8 cellular contexts compared by ENCODE assay signal in genomic region chr4:110195561-110196205, GRCh38. TPM values are rescaled to one million over a fixed set of nuclear protein-coding genes. Genes with fewer than 3 reads are reported as not detected.
A peak's percentile ranks its signal among the peaks of the same experiment; 100 is the strongest.
DNase-seq lines count a peak whose midpoint lies in the region; ATAC-seq lines count a peak whose summit lies in the region.

No MANE protein-coding gene starts in this region.

- DNase-seq in DMS53 (lab: John Stamatoyannopoulos, UW) (peak; percentile 39), HuH-7.5 (ENCODE audit: low spot score) (peak; percentile 29), iPS DF 6.9 (ENCODE audit: low read depth, low spot score) (no peak), ecto neural progenitor cell (ENCODE audit: low spot score) (no peak), SW 1271 (lab: John Stamatoyannopoulos, UW) (no peak)
- DNase-seq in activated naive CD4-positive, alpha-beta T cell treated with anti-CD3 and anti-CD28 coated beads, Interleukin-2, amount 50 U/mL, for 72 hours (ENCODE audit: low spot score in 2 of 2): peak in 1 of 2 donors; percentile 17

- H3K27me3 ChIP-seq in iPS DF 6.9 (ENCODE audit: control insufficient read depth, insufficient read depth, low read length): no peaks in the 10 kb centered on the region
- H3K27me3 ChIP-seq in skeletal muscle tissue (ENCODE audit: control insufficient read depth in 3 of 3, insufficient read depth in 3 of 3, low read length in 3 of 3): no peaks in the 10 kb centered on the region

- peaks cover 7 to 8% of the 10 kb centered on the region in 2 donors for H3K36me3 Mint-ChIP-seq in activated naive CD4-positive, alpha-beta T cell treated with anti-CD3 and anti-CD28 coated beads, Interleukin-2, amount 50 U/mL, for 72 hours

- ATAC-seq in GM19438 (IDR thresholded peaks at IDR 0.05; ENCODE audit: low read depth, unreplicated experiment): peak; percentile 2
- ATAC-seq in activated naive CD4-positive, alpha-beta T cell treated with anti-CD3 and anti-CD28 coated beads, Interleukin-2, amount 50 U/mL, for 72 hours: no peak

- WGBS in iPS DF 6.9 (ENCODE audit: insufficient coverage, insufficient read length): no CpG with 5 or more reads among the region's 11 CpGs

- H3K9me3 ChIP-seq in iPS DF 6.9 (ENCODE audit: control insufficient read depth, insufficient read depth, low read length) (no peaks in the 10 kb centered on the region), skeletal muscle tissue (ENCODE audit: control insufficient read depth in 3 of 3, low read length in 3 of 3) (no peaks in the 10 kb centered on the region)

- H3K4me1 ChIP-seq in iPS DF 6.9 (ENCODE audit: control insufficient read depth, insufficient read depth, low read length): peaks cover 1% of the 10 kb centered on the region; the same call in 1 of the 2 replicates
- H3K4me1 ChIP-seq in skeletal muscle tissue (ENCODE audit: control insufficient read depth in 3 of 3, insufficient read depth in 3 of 3, low read length in 3 of 3): peaks cover 4 to 16% (median 13%) of the 10 kb centered on the region in 3 donors

- H3K27ac ChIP-seq in iPS DF 6.9 (ENCODE audit: low read length) (no peak overlapping the region), skeletal muscle tissue (ENCODE audit: low read depth, low read length) (peak overlapping the region; percentile 58)

- peak overlapping the region; percentile 97 for H3K27ac Mint-ChIP-seq in activated naive CD4-positive, alpha-beta T cell treated with anti-CD3 and anti-CD28 coated beads, Interleukin-2, amount 50 U/mL, for 72 hours

- H3K36me3 ChIP-seq in iPS DF 6.9 (ENCODE audit: control insufficient read depth, insufficient read depth, low read length) (no peaks in the 10 kb centered on the region; the same call in 1 of the 2 replicates), skeletal muscle tissue (ENCODE audit: control insufficient read depth in 3 of 3, insufficient read depth in 3 of 3, low read length in 3 of 3) (no peaks in the 10 kb centered on the region)

- no peaks in the 10 kb centered on the region for H3K9me3 Mint-ChIP-seq in activated naive CD4-positive, alpha-beta T cell treated with anti-CD3 and anti-CD28 coated beads, Interleukin-2, amount 50 U/mL, for 72 hours

- H3K4me3 ChIP-seq in iPS DF 6.9 (ENCODE audit: low read length): peak overlapping the region; percentile 97; the same call in 1 of the 2 replicates
- peak overlapping the region; percentile 72 to 82 (median 80) for H3K4me3 ChIP-seq in skeletal muscle tissue (ENCODE audit: low read length in 3 of 3)

- H3K9ac ChIP-seq in skeletal muscle tissue (ENCODE audit: low read depth in 1 of 3, low read length in 3 of 3): peak overlapping the region; percentile 78 to 88 (median 80)

RNA-seq across cellular contexts. Expression of gene ELOVL6, which starts 2.7 kb away (rescaled TPM):
- total RNA-seq in activated naive CD4-positive, alpha-beta T cell treated with anti-CD3 and anti-CD28 coated beads, Interleukin-2, amount 50 U/mL, for 72 hours: 1 to 10 TPM; 5.6 to 8.9 TPM
- 3.1 TPM for total RNA-seq in skeletal muscle tissue

Comparison
In these comparisons a context has a peak if more than half of its experiments do, and no peak if none do; other contexts are left out.
1. DNase-seq: peak in DMS53 (single experiment) and HuH-7.5 (single experiment); none in iPS DF 6.9 (single experiment), ecto neural progenitor cell (single experiment) and SW 1271 (0 of 2).